26 cellular contexts compared by ENCODE assay signal in the genomic region with DNA sequence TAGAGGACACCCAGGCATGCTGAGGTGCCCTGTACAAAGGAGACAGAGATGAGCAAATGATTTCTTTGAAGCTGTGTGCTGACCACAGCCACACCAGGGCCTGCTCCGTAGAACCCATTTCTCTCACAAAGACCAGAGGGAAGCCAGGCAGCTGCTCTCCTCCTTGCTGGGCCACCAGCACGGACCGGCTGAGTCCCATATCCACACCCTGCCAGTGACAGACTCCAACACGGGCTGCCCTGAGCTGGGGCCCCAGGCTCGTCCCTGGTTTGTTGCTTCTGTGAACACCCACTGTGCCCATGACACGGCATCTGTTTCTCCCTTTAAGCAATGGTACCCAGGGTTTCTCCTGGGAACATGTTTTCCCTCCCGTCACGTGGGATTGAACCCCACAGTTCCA.
"Had no signal": no experiment of that assay in that cellular context is flagged by ENCODE, and none has a peak within 500 bp of the region (broad histone marks: within the 10 kb centered on the region; RNA-seq: fewer than 3 reads in every experiment).

No MANE protein-coding gene starts in this region.

- H3K9me3 ChIP-seq: left lung, lower lobe of right lung, ovary, suprapubic skin, thoracic aorta, tibial nerve, uterus had no signal

- H3K27ac Mint-ChIP-seq: immature natural killer cell; naive thymus-derived CD4-positive, alpha-beta T cell; natural killer cell treated with Interleukin-12 subunit alpha and Interleukin-12 subunit beta and Interleukin-15 and Interleukin-18, amount 100 ng/mL, for 72 hours; progenitor cell of endocrine pancreas; stimulated activated naive B cell treated with anti-CD40 and anti-IgM and Interleukin-4, amounts not matched to agents 10 μg/mL and 1 μg/mL and 100 μg/mL, for 72 hours; stimulated activated naive CD8-positive, alpha-beta T cell treated with anti-CD3 and anti-CD28 coated beads, Interleukin-15, Interleukin-2, amounts not matched to agents 100 ng/mL and 50 ng/mL, for 24 hours; type B pancreatic cell had no signal

- H3K36me3 ChIP-seq: left lung, lower lobe of right lung, ovary, suprapubic skin, thoracic aorta, tibial nerve, uterus had no signal

- H3K36me3 Mint-ChIP-seq: immature natural killer cell; natural killer cell treated with Interleukin-12 subunit alpha and Interleukin-12 subunit beta and Interleukin-15 and Interleukin-18, amount 100 ng/mL, for 72 hours; stimulated activated naive B cell treated with anti-CD40 and anti-IgM and Interleukin-4, amounts not matched to agents 10 μg/mL and 1 μg/mL and 100 μg/mL, for 72 hours; type B pancreatic cell had no signal

- H3K9me3 Mint-ChIP-seq: immature natural killer cell; natural killer cell treated with Interleukin-12 subunit alpha and Interleukin-12 subunit beta and Interleukin-15 and Interleukin-18, amount 100 ng/mL, for 72 hours; stimulated activated naive B cell treated with anti-CD40 and anti-IgM and Interleukin-4, amounts not matched to agents 10 μg/mL and 1 μg/mL and 100 μg/mL, for 72 hours; stimulated activated naive CD8-positive, alpha-beta T cell treated with anti-CD3 and anti-CD28 coated beads, Interleukin-15, Interleukin-2, amounts not matched to agents 100 ng/mL and 50 ng/mL, for 24 hours; type B pancreatic cell had no signal

- H3K4me3 Mint-ChIP-seq: immature natural killer cell; naive thymus-derived CD4-positive, alpha-beta T cell; natural killer cell treated with Interleukin-12 subunit alpha and Interleukin-12 subunit beta and Interleukin-15 and Interleukin-18, amount 100 ng/mL, for 72 hours; stimulated activated naive B cell treated with anti-CD40 and anti-IgM and Interleukin-4, amounts not matched to agents 10 μg/mL and 1 μg/mL and 100 μg/mL, for 72 hours; stimulated activated naive CD8-positive, alpha-beta T cell treated with anti-CD3 and anti-CD28 coated beads, Interleukin-15, Interleukin-2, amounts not matched to agents 100 ng/mL and 50 ng/mL, for 24 hours; type B pancreatic cell had no signal

- DNase-seq: hypothalamus; immature natural killer cell; kidney; left colon; left lung; lower lobe of right lung; mammary epithelial cell; mesenchymal stem cell; naive thymus-derived CD4-positive, alpha-beta T cell; ovary; right cardiac atrium; stimulated activated CD4-positive, alpha-beta T cell treated with anti-CD3 and anti-CD28 coated beads, Interleukin-12 subunit alpha, Interleukin-12 subunit beta, amount 100 ng/mL, for 4 hours; stimulated activated CD4-positive, alpha-beta T cell treated with anti-CD3 and anti-CD28 coated beads, Interleukin-15, amount 100 ng/mL, for 24 hours; stimulated activated CD4-positive, alpha-beta T cell treated with anti-CD3 and anti-CD28 coated beads, Interleukin-2, amount 100 ng/mL, for 24 hours; stimulated activated CD4-positive, alpha-beta T cell treated with anti-CD3 and anti-CD28 coated beads, Interleukin-4, amount 100 ng/mL, for 1 hour; stimulated activated naive B cell treated with anti-CD40 and anti-IgM and Interleukin-4, amounts not matched to agents 10 μg/mL and 1 μg/mL and 100 μg/mL, for 72 hours; uterus had no signal

- H3K4me3 ChIP-seq: left lung, lower lobe of right lung, ovary, skin epidermis, suprapubic skin, thoracic aorta, tibial nerve, uterus had no signal

- ATAC-seq: left colon; left lung; lower lobe of right lung; naive thymus-derived CD4-positive, alpha-beta T cell; natural killer cell treated with Interleukin-12 subunit alpha and Interleukin-12 subunit beta and Interleukin-15 and Interleukin-18, amount 100 ng/mL, for 72 hours; right cardiac atrium; sciatic nerve; stimulated activated naive B cell treated with anti-CD40 and anti-IgM and Interleukin-4, amounts not matched to agents 10 μg/mL and 1 μg/mL and 100 μg/mL, for 72 hours had no signal

- H3K27ac ChIP-seq: left lung, lower lobe of right lung, ovary, skin epidermis, suprapubic skin, thoracic aorta, tibial nerve, uterus had no signal

- H3K27me3 Mint-ChIP-seq: naive thymus-derived CD4-positive, alpha-beta T cell; stimulated activated naive CD8-positive, alpha-beta T cell treated with anti-CD3 and anti-CD28 coated beads, Interleukin-15, Interleukin-2, amounts not matched to agents 100 ng/mL and 50 ng/mL, for 24 hours; type B pancreatic cell had no signal

- H3K4me1 ChIP-seq: left lung, lower lobe of right lung, tibial nerve, uterus had no signal

- H3K4me1 Mint-ChIP-seq: naive thymus-derived CD4-positive, alpha-beta T cell had no signal

- H3K27me3 ChIP-seq: left lung, ovary, tibial nerve, uterus had no signal
